19 cellular contexts compared by ENCODE assay signal in the genomic region with DNA sequence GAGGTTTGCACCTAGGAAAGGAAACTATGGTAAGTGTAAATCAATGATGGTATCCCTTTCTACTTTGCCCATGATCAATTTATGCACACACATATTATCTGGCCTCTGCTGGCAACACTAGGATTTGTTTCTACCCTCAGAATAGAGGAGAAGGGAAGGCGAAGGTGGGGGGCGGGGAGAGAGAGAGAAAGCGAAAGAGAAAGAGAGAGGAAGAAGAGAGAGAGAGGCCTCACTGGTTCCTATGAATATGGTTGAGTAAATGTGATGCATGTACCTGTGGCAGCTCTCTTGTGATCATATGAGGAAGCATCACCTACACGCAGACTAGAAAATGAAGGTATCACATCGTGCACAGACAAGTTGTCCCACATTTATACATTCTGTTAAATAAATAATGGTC.
DNase-seq lines count a peak whose midpoint lies in the region; ATAC-seq and TF ChIP-seq lines count a peak whose summit lies in the region.
"Had no signal": no experiment of that assay in that cellular context is flagged by ENCODE, and none has a peak within 500 bp of the region (broad histone marks: within the 10 kb centered on the region; RNA-seq: fewer than 3 reads in every experiment).

No MANE protein-coding gene starts in this region.

- peaks cover 4% of the 10 kb centered on the region; the same call in 1 of the 2 replicates for H3F3A ChIP-seq in OCI-LY1 (ENCODE audit: insufficient read depth, low read length)

- no peaks in the 10 kb centered on the region for H4K20me1 ChIP-seq in OCI-LY1 (ENCODE audit: insufficient read depth, low read length)

- H3K9me2 ChIP-seq in OCI-LY1 (ENCODE audit: low read depth, low read length), result no peaks in the 10 kb centered on the region

- H3K9me3 ChIP-seq in OCI-LY1 (ENCODE audit: low read length), result no peaks in the 10 kb centered on the region
- H3K9me3 ChIP-seq: Peyer's patch, SJSA1 had no signal

- H3K27ac ChIP-seq in OCI-LY1 (ENCODE audit: low read depth, low read length, poor library complexity, severe bottlenecking), result no peak overlapping the region
- H3K27ac ChIP-seq: Peyer's patch, SJSA1 had no signal

- H3K27me3 ChIP-seq in OCI-LY1 (ENCODE audit: insufficient read depth, low read length) (no peaks in the 10 kb centered on the region), H7 (ENCODE audit: control insufficient read depth, insufficient read depth, low read length) (no peaks in the 10 kb centered on the region)
- H3K27me3 ChIP-seq: Peyer's patch, SJSA1 had no signal

- no peak overlapping the region for H3K9ac ChIP-seq in OCI-LY1 (ENCODE audit: low read length)

- DNase-seq in Daoy (ENCODE audit: low read depth) (peak; percentile 17), HT1080 (ENCODE audit: low read depth) (peak; percentile 51), iPS-NIHi11 (ENCODE audit: low spot score) (no peak), H7 (no peak)
- no peak for DNase-seq in activated CD4-positive, alpha-beta T cell treated with anti-CD3 and anti-CD28 coated beads, Interleukin-2, amount 50 U/mL, for 4 hours
- DNase-seq: CD4-positive, CD25-positive, alpha-beta regulatory T cell; DMS79; HFFc6; IMR-90; NCI-H1417; NCI-H187; NCI-H446; NCI-H526 treated with DMSO at 0.1 percent for 48 hours; Peyer's patch had no signal

- no peak for ATAC-seq in GM21717 (IDR thresholded peaks at IDR 0.05; ENCODE audit: unreplicated experiment)
- ATAC-seq: Right ventricle myocardium inferior had no signal

- H2AFZ ChIP-seq in OCI-LY1 (ENCODE audit: low read length), result peak overlapping the region; percentile 58

- no peaks in the 10 kb centered on the region for H3K36me3 ChIP-seq in OCI-LY1 (ENCODE audit: insufficient read depth, low read length)
- no peaks in the 10 kb centered on the region for H3K36me3 ChIP-seq in H7 (replicated peaks; ENCODE audit: control insufficient read depth, insufficient read depth, low read length)
- H3K36me3 ChIP-seq: Peyer's patch, SJSA1 had no signal

- no peak for TF ChIP-seq CTCF in OCI-LY1 (IDR thresholded peaks at IDR 0.05; ENCODE audit: low read length)
- TF ChIP-seq CTCF in WI38 (IDR thresholded peaks at IDR 0.05; ENCODE audit: low read depth, low read length), result no peak

- H3K4me3 ChIP-seq in OCI-LY1 (ENCODE audit: low read depth, low read length, poor library complexity, severe bottlenecking), result no peak overlapping the region
- peak overlapping the region; percentile 22 for H3K4me3 ChIP-seq in WI38 (ENCODE audit: low read depth, low read length)
- H3K4me3 ChIP-seq in H7 (ENCODE audit: insufficient read depth, low read depth, low read length), result no peak overlapping the region
- H3K4me3 ChIP-seq: Peyer's patch, SJSA1 had no signal

- no peaks in the 10 kb centered on the region for H3K79me2 ChIP-seq in OCI-LY1 (ENCODE audit: insufficient read depth, low read length)

- H3K4me2 ChIP-seq in OCI-LY1 (ENCODE audit: low read length), result peak overlapping the region; percentile 42; the same call in 1 of the 2 replicates

- peaks cover 7% of the 10 kb centered on the region for H3K4me1 ChIP-seq in OCI-LY1 (ENCODE audit: insufficient read depth, low read length, severe bottlenecking)
- H3K4me1 ChIP-seq: Peyer's patch, SJSA1 had no signal

Comparison
In these comparisons a context has a peak if more than half of its experiments do, and no peak if none do; other contexts are left out.
1. DNase-seq: peak in Daoy (single experiment) and HT1080 (single experiment); none in iPS-NIHi11 (single experiment), H7 (single experiment) and activated CD4-positive, alpha-beta T cell treated with anti-CD3 and anti-CD28 coated beads, Interleukin-2, amount 50 U/mL, for 4 hours (0 of 2).